ENCODE assay signal across 17 cellular contexts in the genomic region with DNA sequence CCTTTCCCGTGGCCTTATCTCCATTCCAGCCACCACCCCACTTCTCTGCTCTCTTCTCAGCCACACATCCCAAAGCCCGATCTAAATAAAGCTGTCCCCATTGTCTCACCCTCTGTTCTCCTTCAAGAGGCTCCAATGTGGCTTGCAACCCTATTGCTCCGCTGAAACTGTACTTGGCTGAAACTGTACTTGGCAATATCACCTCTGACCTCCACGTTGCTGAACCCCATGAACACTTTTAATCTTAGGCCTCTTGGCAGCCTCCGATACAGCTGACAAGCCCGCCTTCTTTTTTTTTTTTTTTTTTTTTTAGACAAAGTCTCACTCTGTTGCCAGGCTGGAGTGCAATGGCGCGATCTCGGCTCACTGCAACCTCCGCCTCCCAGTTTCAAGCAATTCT.
"Had no signal": no experiment of that assay in that cellular context is flagged by ENCODE, and none has a peak within 500 bp of the region (broad histone marks: within the 10 kb centered on the region; RNA-seq: fewer than 3 reads in every experiment).

No MANE protein-coding gene starts in this region.

- ATAC-seq: activated T-cell treated with anti-CD3 and anti-CD28 coated beads, Interleukin-2, amount 50 U/mL, for 72 hours; esophagus mucosa; mucosa of descending colon; natural killer cell treated with Interleukin-12 subunit alpha and Interleukin-12 subunit beta and Interleukin-15 and Interleukin-18, amount 100 ng/mL, for 72 hours had no signal

- H3K27ac ChIP-seq: brain microvascular endothelial cell, pancreas, thyroid gland, uterus had no signal

- H3K27me3 Mint-ChIP-seq: activated CD4-positive, alpha-beta T cell treated with anti-CD3 and anti-CD28 coated beads, Interleukin-2, amount 10 ng/mL, durations not matched to agents 7 days and 5 days; natural killer cell treated with Interleukin-12 subunit alpha and Interleukin-12 subunit beta and Interleukin-15 and Interleukin-18, amount 100 ng/mL, for 72 hours had no signal

- H3K27ac Mint-ChIP-seq: activated CD4-positive, alpha-beta T cell treated with anti-CD3 and anti-CD28 coated beads, Interleukin-2, amount 10 ng/mL, durations not matched to agents 7 days and 5 days had no signal

- H3K4me3 ChIP-seq: lung, mucosa of descending colon, pancreas, thyroid gland, uterus had no signal

- H3K4me1 ChIP-seq: uterus had no signal

- H3K36me3 ChIP-seq: uterus had no signal

- H3K9me3 ChIP-seq: mucosa of descending colon, pancreas, thyroid gland, uterus had no signal

- H3K27me3 ChIP-seq: brain microvascular endothelial cell, pancreas, thyroid gland, uterus had no signal

- H3K4me3 Mint-ChIP-seq: activated CD4-positive, alpha-beta T cell treated with anti-CD3 and anti-CD28 coated beads, Interleukin-2, amount 10 ng/mL, durations not matched to agents 7 days and 5 days; activated T-cell treated with anti-CD3 and anti-CD28 coated beads, Interleukin-2, amount 50 U/mL, for 72 hours; natural killer cell treated with Interleukin-12 subunit alpha and Interleukin-12 subunit beta and Interleukin-15 and Interleukin-18, amount 100 ng/mL, for 72 hours had no signal

- H3K4me1 Mint-ChIP-seq: activated CD4-positive, alpha-beta T cell treated with anti-CD3 and anti-CD28 coated beads, Interleukin-2, amount 10 ng/mL, durations not matched to agents 7 days and 5 days had no signal

- DNase-seq: activated CD4-positive, alpha-beta T cell treated with anti-CD3 and anti-CD28 coated beads, Interleukin-2, amount 10 ng/mL, durations not matched to agents 7 days and 5 days; activated CD4-positive, CD25-positive, alpha-beta regulatory T cell; activated T-cell treated with anti-CD3 and anti-CD28 coated beads, Interleukin-2, amount 50 U/mL, for 72 hours; amygdala; brain microvascular endothelial cell; cerebellar nuclear complex; dermis blood vessel endothelial cell; mucosa of descending colon; pancreas; stimulated activated CD4-positive, alpha-beta T cell treated with anti-CD3 and anti-CD28 coated beads, Interleukin-4, amount 100 ng/mL, for 1 hour; stimulated activated CD8-positive, alpha-beta memory T cell treated with anti-CD3 and anti-CD28 coated beads, Interleukin-4, amount 100 ng/mL, for 48 hours; T-helper 1 cell; thyroid gland; uterus had no signal

- FAIRE-seq: pancreas had no signal

- H3K9me3 Mint-ChIP-seq: activated CD4-positive, alpha-beta T cell treated with anti-CD3 and anti-CD28 coated beads, Interleukin-2, amount 10 ng/mL, durations not matched to agents 7 days and 5 days; activated T-cell treated with anti-CD3 and anti-CD28 coated beads, Interleukin-2, amount 50 U/mL, for 72 hours; natural killer cell treated with Interleukin-12 subunit alpha and Interleukin-12 subunit beta and Interleukin-15 and Interleukin-18, amount 100 ng/mL, for 72 hours had no signal
